ENCODE assay signal across 11 cellular contexts in genomic region chr7:21365866-21366624, GRCh38.
DNase-seq lines count a peak whose midpoint lies in the region; ATAC-seq and TF ChIP-seq lines count a peak whose summit lies in the region.
"Had no signal": no experiment of that assay in that cellular context is flagged by ENCODE, and none has a peak within 500 bp of the region (broad histone marks: within the 10 kb centered on the region; RNA-seq: fewer than 3 reads in every experiment).

No MANE protein-coding gene starts in this region.

- no peak overlapping the region for H3K27ac Mint-ChIP-seq in neural progenitor cell

- H3K4me3 Mint-ChIP-seq in neural progenitor cell, result no peak overlapping the region

- H3K4me3 ChIP-seq in RWPE2 (ENCODE audit: severe bottlenecking) (no peak overlapping the region), hepatocyte (no peak overlapping the region), neural progenitor cell (no peak overlapping the region)
- H3K4me3 ChIP-seq: right atrium auricular region had no signal

- 48% methylated on average over 6 of the region's 6 CpGs for whole genome bisulfite sequencing in hepatocyte (ENCODE audit: low lambda C conversion rate, missing lambda C conversion rate)

- H3K9me2 ChIP-seq in hepatocyte (replicated peaks; ENCODE audit: insufficient read depth), result no peaks in the 10 kb centered on the region

- H3K4me1 Mint-ChIP-seq in neural progenitor cell, result peaks cover 7% of the 10 kb centered on the region

- H3K27me3 ChIP-seq in RWPE2 (ENCODE audit: insufficient read depth, poor library complexity, severe bottlenecking), result no peaks in the 10 kb centered on the region
- no peaks in the 10 kb centered on the region for H3K27me3 ChIP-seq in hepatocyte
- no peaks in the 10 kb centered on the region for H3K27me3 ChIP-seq in neural progenitor cell
- H3K27me3 ChIP-seq: right atrium auricular region had no signal

- H3K79me2 ChIP-seq in hepatocyte (no peaks in the 10 kb centered on the region), neural progenitor cell (ENCODE audit: low read depth) (no peaks in the 10 kb centered on the region)

- no peaks in the 10 kb centered on the region for H3K36me3 Mint-ChIP-seq in neural progenitor cell

- no peaks in the 10 kb centered on the region for H3F3A ChIP-seq in neural progenitor cell (ENCODE audit: low read depth)

- TF ChIP-seq CTCF in RWPE2 (IDR thresholded peaks at IDR 0.05; ENCODE audit: poor library complexity, severe bottlenecking) (no peak), hepatocyte (IDR thresholded peaks at IDR 0.05; ENCODE audit: poor library complexity) (no peak), neural progenitor cell (IDR thresholded peaks at IDR 0.05) (no peak)

- no peaks in the 10 kb centered on the region for H4K20me1 ChIP-seq in hepatocyte (ENCODE audit: insufficient read depth, poor library complexity, severe bottlenecking)
- H4K20me1 ChIP-seq in neural progenitor cell (ENCODE audit: low read depth), result no peaks in the 10 kb centered on the region

- no peaks in the 10 kb centered on the region for H3K9me3 Mint-ChIP-seq in neural progenitor cell

- DNase-seq in EL (peak; percentile 23), MV-4-11 (lab: John Stamatoyannopoulos, UW) (peak; percentile 22), RWPE2 (ENCODE audit: low spot score) (no peak), hepatocyte (ENCODE audit: low spot score) (peak; percentile 45), neural progenitor cell (ENCODE audit: low spot score) (no peak), C1 segment of cervical spinal cord (lab: John Stamatoyannopoulos, UW) (no peak), SK-N-DZ (ENCODE audit: low spot score) (no peak)
- DNase-seq: effector memory CD4-positive, alpha-beta T cell; OCI-M1 had no signal

- H3K4me2 ChIP-seq in hepatocyte (peak overlapping the region; percentile 12), neural progenitor cell (no peak overlapping the region)

- peaks cover 8% of the 10 kb centered on the region for H3K9me3 ChIP-seq in RWPE2 (ENCODE audit: severe bottlenecking)
- no peaks in the 10 kb centered on the region for H3K9me3 ChIP-seq in hepatocyte (ENCODE audit: low read depth)
- no peaks in the 10 kb centered on the region for H3K9me3 ChIP-seq in neural progenitor cell (ENCODE audit: low read depth)
- H3K9me3 ChIP-seq: right atrium auricular region had no signal

- H3K36me3 ChIP-seq in RWPE2 (ENCODE audit: low read depth) (no peaks in the 10 kb centered on the region), hepatocyte (replicated peaks; ENCODE audit: insufficient read depth, low read depth) (no peaks in the 10 kb centered on the region), neural progenitor cell (no peaks in the 10 kb centered on the region)
- H3K36me3 ChIP-seq: right atrium auricular region had no signal

- H3K4me1 ChIP-seq in RWPE2 (ENCODE audit: insufficient read depth, poor library complexity, severe bottlenecking), result peaks cover 18% of the 10 kb centered on the region
- peaks cover 10% of the 10 kb centered on the region for H3K4me1 ChIP-seq in hepatocyte (ENCODE audit: insufficient read depth)
- peaks cover 2% of the 10 kb centered on the region for H3K4me1 ChIP-seq in neural progenitor cell
- H3K4me1 ChIP-seq: right atrium auricular region had no signal

- H2AFZ ChIP-seq in hepatocyte (no peak overlapping the region), neural progenitor cell (replicated peaks) (no peak overlapping the region)

- ATAC-seq in RWPE2 (ENCODE audit: low read depth) (peak; percentile 83), HG02642 (IDR thresholded peaks at IDR 0.05; ENCODE audit: poor library complexity, unreplicated experiment) (no peak)

- H3K9ac ChIP-seq in neural progenitor cell, result no peak overlapping the region

- H3K27me3 Mint-ChIP-seq in neural progenitor cell (ENCODE audit: insufficient read depth, low read depth), result peaks cover 2% of the 10 kb centered on the region

- H3K27ac ChIP-seq in RWPE2 (ENCODE audit: poor library complexity, severe bottlenecking) (peak overlapping the region; percentile 69), hepatocyte (peak overlapping the region; percentile 46), neural progenitor cell (no peak overlapping the region)
- H3K27ac ChIP-seq: right atrium auricular region had no signal

Comparison
In these comparisons a context has a peak if more than half of its experiments do, and no peak if none do; other contexts are left out.
1. DNase-seq: peak in EL (single experiment), MV-4-11 (single experiment) and hepatocyte (single experiment); none in RWPE2 (single experiment), neural progenitor cell (single experiment), C1 segment of cervical spinal cord (0 of 14) and SK-N-DZ (single experiment).